Comparison of ENCODE assay signal across 20 cellular contexts in genomic region chr13:47039106-47039505, GRCh38.
DNase-seq lines count a peak whose midpoint lies in the region; ATAC-seq and TF ChIP-seq lines count a peak whose summit lies in the region.
"Had no signal": no experiment of that assay in that cellular context is flagged by ENCODE, and none has a peak within 500 bp of the region (broad histone marks: within the 10 kb centered on the region; RNA-seq: fewer than 3 reads in every experiment).

No MANE protein-coding gene starts in this region.

- no peak overlapping the region for H3K27ac Mint-ChIP-seq in MCF 10A (ENCODE audit: low read depth, unreplicated experiment)
- no peak overlapping the region for H3K27ac Mint-ChIP-seq in endodermal cell
- H3K27ac Mint-ChIP-seq: activated naive CD4-positive, alpha-beta T cell treated with anti-CD3 and anti-CD28 coated beads for 36 hours; naive thymus-derived CD8-positive, alpha-beta T cell had no signal

- ATAC-seq in HG03095 (IDR thresholded peaks at IDR 0.05; ENCODE audit: unreplicated experiment) (no peak), HG02870 (IDR thresholded peaks at IDR 0.05; ENCODE audit: unreplicated experiment) (no peak)
- ATAC-seq: left ventricle myocardium superior; naive thymus-derived CD8-positive, alpha-beta T cell had no signal

- H3K4me1 Mint-ChIP-seq in MCF 10A (ENCODE audit: insufficient read depth, unreplicated experiment) (no peaks in the 10 kb centered on the region), endodermal cell (peaks cover 40% of the 10 kb centered on the region)
- H3K4me1 Mint-ChIP-seq: central memory CD8-positive, alpha-beta T cell had no signal

- H3K36me3 Mint-ChIP-seq in MCF 10A (ENCODE audit: insufficient read depth, unreplicated experiment) (no peaks in the 10 kb centered on the region), endodermal cell (ENCODE audit: low read depth) (no peaks in the 10 kb centered on the region)
- H3K36me3 Mint-ChIP-seq: naive thymus-derived CD8-positive, alpha-beta T cell had no signal

- TF ChIP-seq CTCF in MCF 10A (IDR thresholded peaks at IDR 0.05; ENCODE audit: unreplicated experiment) (no peak), breast epithelium (IDR thresholded peaks at IDR 0.05) (no peak), endodermal cell (conservative IDR thresholded peaks at IDR 0.05) (no peak)

- POLR2A ChIA-PET in MCF 10A (lab: Yijun Ruan, JAX) = no interaction called here

- H3K4me3 Mint-ChIP-seq in MCF 10A (ENCODE audit: unreplicated experiment) (no peak overlapping the region), endodermal cell (no peak overlapping the region)
- H3K4me3 Mint-ChIP-seq: activated naive CD4-positive, alpha-beta T cell treated with anti-CD3 and anti-CD28 coated beads for 36 hours; central memory CD8-positive, alpha-beta T cell; naive thymus-derived CD8-positive, alpha-beta T cell had no signal

- no peak for TF ChIP-seq POLR2A in breast epithelium (IDR thresholded peaks at IDR 0.05)

- no peaks in the 10 kb centered on the region for H3K27me3 ChIP-seq in breast epithelium
- H3K27me3 ChIP-seq in endodermal cell (ENCODE audit: control insufficient read depth, insufficient read depth, low read length, poor library complexity, severe bottlenecking) = peaks cover 65% of the 10 kb centered on the region
- H3K27me3 ChIP-seq: thyroid gland had no signal

- peak; percentile 59 for DNase-seq in MCF 10A (ENCODE audit: unreplicated experiment)
- no peak for DNase-seq in breast epithelium (ENCODE audit: low spot score in 2 of 2)
- peak; percentile 79 for DNase-seq in astrocyte of the hippocampus (ENCODE audit: low read depth, low spot score)
- peak; percentile 55 for DNase-seq in glomerular visceral epithelial cell (ENCODE audit: extremely low spot score)
- DNase-seq in NCI-H187 treated with DMSO at 0.1 percent for 48 hours (lab: John Stamatoyannopoulos, UW) = no peak
- no peak for DNase-seq in endodermal cell
- DNase-seq: activated CD8-positive, alpha-beta memory T cell treated with anti-CD3 and anti-CD28 coated beads for 24 hours; activated naive CD4-positive, alpha-beta T cell treated with anti-CD3 and anti-CD28 coated beads for 36 hours; COR-L47; hypothalamus; left ventricle myocardium superior; naive thymus-derived CD8-positive, alpha-beta T cell; NCI-H1092 treated with DMSO at 0.1 percent for 48 hours; retina; stimulated activated CD4-positive, alpha-beta T cell treated with anti-CD3 and anti-CD28 coated beads, Interleukin-2, amount 100 ng/mL, for 48 hours; thyroid gland had no signal

- intact Hi-C loops in MCF 10A (cut with micrococcal nuclease) (no loop called here), breast epithelium (cut with DNase I; ENCODE audit: low total_unique reads) (no loop called here)

- H3K9me3 Mint-ChIP-seq in MCF 10A (ENCODE audit: unreplicated experiment) (no peaks in the 10 kb centered on the region), endodermal cell (no peaks in the 10 kb centered on the region)
- H3K9me3 Mint-ChIP-seq: activated naive CD4-positive, alpha-beta T cell treated with anti-CD3 and anti-CD28 coated beads for 36 hours; naive thymus-derived CD8-positive, alpha-beta T cell had no signal

- 73 to 100% methylated on average over 1 to 2 of the region's 2 CpGs for WGBS in endodermal cell (ENCODE audit: insufficient coverage in 1 of 2, insufficient read length in 1 of 2), 2 experiments

- H3K36me3 ChIP-seq in breast epithelium (no peaks in the 10 kb centered on the region), endodermal cell (ENCODE audit: control insufficient read depth, insufficient read depth, low read length) (no peaks in the 10 kb centered on the region)
- H3K36me3 ChIP-seq: thyroid gland had no signal

- H3K9me3 ChIP-seq in breast epithelium = no peaks in the 10 kb centered on the region
- H3K9me3 ChIP-seq in endodermal cell (ENCODE audit: control insufficient read depth, low read length) = no peaks in the 10 kb centered on the region
- H3K9me3 ChIP-seq: thyroid gland had no signal

- H3K27me3 Mint-ChIP-seq in MCF 10A (ENCODE audit: insufficient read depth, unreplicated experiment) (no peaks in the 10 kb centered on the region), endodermal cell (ENCODE audit: insufficient read depth) (peaks cover 48% of the 10 kb centered on the region)

- H3K4me3 ChIP-seq in breast epithelium (no peak overlapping the region), endodermal cell (ENCODE audit: low read length) (no peak overlapping the region)
- H3K4me3 ChIP-seq: thyroid gland had no signal

- no peak overlapping the region for H3K27ac ChIP-seq in breast epithelium
- no peak overlapping the region for H3K27ac ChIP-seq in endodermal cell (ENCODE audit: low read depth, low read length)
- H3K27ac ChIP-seq: 22Rv1, thyroid gland had no signal

- no peaks in the 10 kb centered on the region for H3K4me1 ChIP-seq in breast epithelium
- H3K4me1 ChIP-seq in endodermal cell (ENCODE audit: control insufficient read depth, insufficient read depth, low read length) = peaks cover 2% of the 10 kb centered on the region
- H3K4me1 ChIP-seq: thyroid gland had no signal

- no TSS peak for BruUV-seq in MCF 10A (replicated peaks; lab: Mats Ljungman, UMichigan)

- no peak overlapping the region for H3K9ac ChIP-seq in endodermal cell (ENCODE audit: extremely low read depth, low read length, poor library complexity, severe bottlenecking)

- CTCF ChIA-PET in MCF 10A (lab: Yijun Ruan, JAX) = no interaction called here

Comparison
In these comparisons a context has a peak if more than half of its experiments do, and no peak if none do; other contexts are left out.
1. DNase-seq: peak in MCF 10A (single experiment), astrocyte of the hippocampus (single experiment) and glomerular visceral epithelial cell (single experiment); none in breast epithelium (0 of 2), NCI-H187 treated with DMSO at 0.1 percent for 48 hours (single experiment) and endodermal cell (single experiment).